In the genomic region with DNA sequence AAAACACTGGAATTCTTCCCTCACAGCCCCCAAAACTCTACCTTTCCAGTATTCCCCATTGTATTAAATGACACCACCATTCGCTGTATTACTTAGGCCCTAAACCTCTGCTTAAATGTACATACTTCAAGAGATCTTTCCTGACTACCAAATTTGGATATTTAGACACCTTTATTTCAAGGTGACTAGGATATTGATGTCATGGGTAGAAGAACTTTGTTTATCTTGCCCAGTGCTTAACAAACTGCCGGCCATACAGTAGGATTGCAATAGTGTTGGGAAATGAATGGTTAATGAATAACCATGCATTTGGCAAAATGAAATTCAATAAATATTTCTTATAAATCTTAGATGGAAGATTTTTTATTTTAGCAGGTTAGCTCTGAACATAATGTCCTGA, we compare ENCODE assay signal across 2 cellular contexts.
TF ChIP-seq lines count a peak whose summit lies in the region.

No MANE protein-coding gene starts in this region.

TF ChIP-seq in liver, 16 proteins besides CTCF, POLR2A, EP300 and RAD21:
- TF ChIP-seq, protein P1, sequence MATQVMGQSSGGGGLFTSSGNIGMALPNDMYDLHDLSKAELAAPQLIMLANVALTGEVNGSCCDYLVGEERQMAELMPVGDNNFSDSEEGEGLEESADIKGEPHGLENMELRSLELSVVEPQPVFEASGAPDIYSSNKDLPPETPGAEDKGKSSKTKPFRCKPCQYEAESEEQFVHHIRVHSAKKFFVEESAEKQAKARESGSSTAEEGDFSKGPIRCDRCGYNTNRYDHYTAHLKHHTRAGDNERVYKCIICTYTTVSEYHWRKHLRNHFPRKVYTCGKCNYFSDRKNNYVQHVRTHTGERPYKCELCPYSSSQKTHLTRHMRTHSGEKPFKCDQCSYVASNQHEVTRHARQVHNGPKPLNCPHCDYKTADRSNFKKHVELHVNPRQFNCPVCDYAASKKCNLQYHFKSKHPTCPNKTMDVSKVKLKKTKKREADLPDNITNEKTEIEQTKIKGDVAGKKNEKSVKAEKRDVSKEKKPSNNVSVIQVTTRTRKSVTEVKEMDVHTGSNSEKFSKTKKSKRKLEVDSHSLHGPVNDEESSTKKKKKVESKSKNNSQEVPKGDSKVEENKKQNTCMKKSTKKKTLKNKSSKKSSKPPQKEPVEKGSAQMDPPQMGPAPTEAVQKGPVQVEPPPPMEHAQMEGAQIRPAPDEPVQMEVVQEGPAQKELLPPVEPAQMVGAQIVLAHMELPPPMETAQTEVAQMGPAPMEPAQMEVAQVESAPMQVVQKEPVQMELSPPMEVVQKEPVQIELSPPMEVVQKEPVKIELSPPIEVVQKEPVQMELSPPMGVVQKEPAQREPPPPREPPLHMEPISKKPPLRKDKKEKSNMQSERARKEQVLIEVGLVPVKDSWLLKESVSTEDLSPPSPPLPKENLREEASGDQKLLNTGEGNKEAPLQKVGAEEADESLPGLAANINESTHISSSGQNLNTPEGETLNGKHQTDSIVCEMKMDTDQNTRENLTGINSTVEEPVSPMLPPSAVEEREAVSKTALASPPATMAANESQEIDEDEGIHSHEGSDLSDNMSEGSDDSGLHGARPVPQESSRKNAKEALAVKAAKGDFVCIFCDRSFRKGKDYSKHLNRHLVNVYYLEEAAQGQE (IDR thresholded peaks at IDR 0.05) = no peak
- TF ChIP-seq, protein P2, sequence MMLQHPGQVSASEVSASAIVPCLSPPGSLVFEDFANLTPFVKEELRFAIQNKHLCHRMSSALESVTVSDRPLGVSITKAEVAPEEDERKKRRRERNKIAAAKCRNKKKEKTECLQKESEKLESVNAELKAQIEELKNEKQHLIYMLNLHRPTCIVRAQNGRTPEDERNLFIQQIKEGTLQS (IDR thresholded peaks at IDR 0.05) = no peak
- TF ChIP-seq HNF4G (IDR thresholded peaks at IDR 0.05) (no peak), YY1 (IDR thresholded peaks at IDR 0.05) (peak; percentile 43), RXRA (IDR thresholded peaks at IDR 0.05) (peak; percentile 49 to 53), FOXA2 (IDR thresholded peaks at IDR 0.05) (peak; percentile 71), FOXA1 (IDR thresholded peaks at IDR 0.05) (peak; percentile 62), JUND (IDR thresholded peaks at IDR 0.05) (peak in 1 of 2 donors; percentile 72), SP1 (IDR thresholded peaks at IDR 0.05) (peak; percentile 61), HNF4A (conservative IDR thresholded peaks at IDR 0.05) (peak; percentile 55 to 58), NR2F2 (IDR thresholded peaks at IDR 0.05) (no peak), GABPA (IDR thresholded peaks at IDR 0.05 in 1 of 2, conservative IDR thresholded peaks at IDR 0.05 in 1 of 2) (no peak), EGR1 (IDR thresholded peaks at IDR 0.05; ENCODE audit: low read depth in 2 of 2) (no peak), TAF1 (conservative IDR thresholded peaks at IDR 0.05) (peak; percentile 42)
- TF ChIP-seq, protein P3, sequence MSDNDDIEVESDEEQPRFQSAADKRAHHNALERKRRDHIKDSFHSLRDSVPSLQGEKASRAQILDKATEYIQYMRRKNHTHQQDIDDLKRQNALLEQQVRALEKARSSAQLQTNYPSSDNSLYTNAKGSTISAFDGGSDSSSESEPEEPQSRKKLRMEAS (IDR thresholded peaks at IDR 0.05) = no peak
- TF ChIP-seq, protein P4, sequence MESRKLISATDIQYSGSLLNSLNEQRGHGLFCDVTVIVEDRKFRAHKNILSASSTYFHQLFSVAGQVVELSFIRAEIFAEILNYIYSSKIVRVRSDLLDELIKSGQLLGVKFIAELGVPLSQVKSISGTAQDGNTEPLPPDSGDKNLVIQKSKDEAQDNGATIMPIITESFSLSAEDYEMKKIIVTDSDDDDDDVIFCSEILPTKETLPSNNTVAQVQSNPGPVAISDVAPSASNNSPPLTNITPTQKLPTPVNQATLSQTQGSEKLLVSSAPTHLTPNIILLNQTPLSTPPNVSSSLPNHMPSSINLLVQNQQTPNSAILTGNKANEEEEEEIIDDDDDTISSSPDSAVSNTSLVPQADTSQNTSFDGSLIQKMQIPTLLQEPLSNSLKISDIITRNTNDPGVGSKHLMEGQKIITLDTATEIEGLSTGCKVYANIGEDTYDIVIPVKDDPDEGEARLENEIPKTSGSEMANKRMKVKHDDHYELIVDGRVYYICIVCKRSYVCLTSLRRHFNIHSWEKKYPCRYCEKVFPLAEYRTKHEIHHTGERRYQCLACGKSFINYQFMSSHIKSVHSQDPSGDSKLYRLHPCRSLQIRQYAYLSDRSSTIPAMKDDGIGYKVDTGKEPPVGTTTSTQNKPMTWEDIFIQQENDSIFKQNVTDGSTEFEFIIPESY (IDR thresholded peaks at IDR 0.05) = peak; percentile 24

TF ChIP-seq in HepG2, 621 proteins besides CTCF, POLR2A, EP300 and RAD21:
- TF ChIP-seq, protein P5, sequence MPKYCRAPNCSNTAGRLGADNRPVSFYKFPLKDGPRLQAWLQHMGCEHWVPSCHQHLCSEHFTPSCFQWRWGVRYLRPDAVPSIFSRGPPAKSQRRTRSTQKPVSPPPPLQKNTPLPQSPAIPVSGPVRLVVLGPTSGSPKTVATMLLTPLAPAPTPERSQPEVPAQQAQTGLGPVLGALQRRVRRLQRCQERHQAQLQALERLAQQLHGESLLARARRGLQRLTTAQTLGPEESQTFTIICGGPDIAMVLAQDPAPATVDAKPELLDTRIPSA (CRISPR knock-in tag; IDR thresholded peaks at IDR 0.05; ENCODE audit: borderline replicate concordance) = no peak
- TF ChIP-seq JUNB (CRISPR knock-in tag; IDR thresholded peaks at IDR 0.05; ENCODE audit: borderline replicate concordance) = no peak
- no peak for TF ChIP-seq KDM2A (CRISPR knock-in tag; IDR thresholded peaks at IDR 0.05; ENCODE audit: borderline replicate concordance, low read depth)
- no peak for TF ChIP-seq KDM5A (IDR thresholded peaks at IDR 0.05; ENCODE audit: borderline replicate concordance, low read length)
- TF ChIP-seq SNAI1 (CRISPR knock-in tag; IDR thresholded peaks at IDR 0.05; ENCODE audit: borderline replicate concordance) = no peak
- no peak for TF ChIP-seq ZNF530 (CRISPR knock-in tag; IDR thresholded peaks at IDR 0.05; ENCODE audit: low read depth)
- no peak for TF ChIP-seq ZSCAN12 (CRISPR knock-in tag; IDR thresholded peaks at IDR 0.05)
- no peak for TF ChIP-seq ZNF205 (CRISPR knock-in tag; IDR thresholded peaks at IDR 0.05)
- TF ChIP-seq HDAC2 (CRISPR knock-in tag; IDR thresholded peaks at IDR 0.05) = no peak
- no peak for TF ChIP-seq ASH2L (IDR thresholded peaks at IDR 0.05; ENCODE audit: insufficient read length, low read depth, low read length)
- TF ChIP-seq NAIF1 (CRISPR knock-in tag; IDR thresholded peaks at IDR 0.05; ENCODE audit: borderline replicate concordance) = no peak
- no peak for TF ChIP-seq XBP1 (CRISPR knock-in tag; IDR thresholded peaks at IDR 0.05)
- TF ChIP-seq, protein P6, sequence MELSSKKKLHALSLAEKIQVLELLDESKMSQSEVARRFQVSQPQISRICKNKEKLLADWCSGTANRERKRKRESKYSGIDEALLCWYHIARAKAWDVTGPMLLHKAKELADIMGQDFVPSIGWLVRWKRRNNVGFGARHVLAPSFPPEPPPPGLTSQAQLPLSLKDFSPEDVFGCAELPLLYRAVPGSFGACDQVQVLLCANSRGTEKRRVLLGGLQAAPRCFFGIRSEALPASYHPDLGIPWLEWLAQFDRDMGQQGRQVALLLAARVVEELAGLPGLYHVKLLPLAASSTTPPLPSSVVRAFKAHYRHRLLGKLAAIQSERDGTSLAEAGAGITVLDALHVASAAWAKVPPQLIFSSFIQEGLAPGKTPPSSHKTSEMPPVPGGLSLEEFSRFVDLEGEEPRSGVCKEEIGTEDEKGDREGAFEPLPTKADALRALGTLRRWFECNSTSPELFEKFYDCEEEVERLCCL (CRISPR knock-in tag; IDR thresholded peaks at IDR 0.05; ENCODE audit: borderline replicate concordance) = no peak
- TF ChIP-seq ZFYVE20 (CRISPR knock-in tag; IDR thresholded peaks at IDR 0.05; ENCODE audit: borderline replicate concordance, low read depth) = no peak
- no peak for TF ChIP-seq RELA (CRISPR knock-in tag; IDR thresholded peaks at IDR 0.05)
